Comparison of ENCODE assay signal across 8 cellular contexts in the genomic region with DNA sequence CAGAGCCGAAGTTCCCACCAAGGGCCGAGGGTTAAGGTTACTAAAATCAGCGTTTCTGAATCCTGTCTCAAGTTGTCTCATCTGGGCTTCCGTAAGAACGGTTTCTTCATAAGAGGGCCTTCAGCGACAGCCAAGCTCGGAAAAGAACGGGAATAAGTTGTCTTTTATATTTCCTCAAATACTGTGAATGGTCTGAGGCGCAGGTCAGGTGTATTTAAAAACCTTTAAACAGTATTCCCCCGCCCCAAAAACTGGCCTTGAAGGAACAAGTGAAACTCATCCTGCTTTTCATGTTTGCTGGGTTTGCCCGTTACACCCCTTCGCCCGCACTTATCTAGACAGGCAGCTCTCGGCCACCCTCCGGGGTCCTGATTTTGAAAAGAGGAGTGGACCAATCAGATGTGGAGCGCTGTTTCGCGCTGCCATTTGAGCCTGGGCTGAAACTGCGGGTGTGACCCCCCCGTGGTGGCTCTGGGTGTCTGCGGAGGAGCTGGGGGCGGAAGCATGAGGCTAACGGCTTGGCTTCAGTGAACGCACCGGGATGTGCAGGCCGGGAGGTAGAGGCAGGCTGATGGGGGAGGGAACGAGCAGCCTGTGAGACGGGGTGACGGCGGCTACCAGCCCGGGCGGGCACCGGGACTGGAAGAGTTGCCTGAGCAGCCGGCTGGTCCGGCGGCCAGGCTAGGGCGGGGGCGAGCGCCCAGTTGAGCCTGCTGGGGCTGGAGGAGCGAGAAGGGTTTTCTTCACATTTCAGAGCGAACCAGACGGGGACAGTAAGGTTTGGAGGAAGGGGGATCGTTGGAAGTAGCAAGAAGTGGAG. TPM values are rescaled to one million over a fixed set of nuclear protein-coding genes. Genes with fewer than 3 reads are reported as not detected.
A peak's percentile ranks its signal among the peaks of the same experiment; 100 is the strongest.
DNase-seq lines count a peak whose midpoint lies in the region; ATAC-seq and TF ChIP-seq lines count a peak whose summit lies in the region.
"Not testable (repeated sequence)": the region's sequence is repeated elsewhere in the genome, so short reads cannot be mapped to it uniquely, and the experiment has no call there.

A gene with protein sequence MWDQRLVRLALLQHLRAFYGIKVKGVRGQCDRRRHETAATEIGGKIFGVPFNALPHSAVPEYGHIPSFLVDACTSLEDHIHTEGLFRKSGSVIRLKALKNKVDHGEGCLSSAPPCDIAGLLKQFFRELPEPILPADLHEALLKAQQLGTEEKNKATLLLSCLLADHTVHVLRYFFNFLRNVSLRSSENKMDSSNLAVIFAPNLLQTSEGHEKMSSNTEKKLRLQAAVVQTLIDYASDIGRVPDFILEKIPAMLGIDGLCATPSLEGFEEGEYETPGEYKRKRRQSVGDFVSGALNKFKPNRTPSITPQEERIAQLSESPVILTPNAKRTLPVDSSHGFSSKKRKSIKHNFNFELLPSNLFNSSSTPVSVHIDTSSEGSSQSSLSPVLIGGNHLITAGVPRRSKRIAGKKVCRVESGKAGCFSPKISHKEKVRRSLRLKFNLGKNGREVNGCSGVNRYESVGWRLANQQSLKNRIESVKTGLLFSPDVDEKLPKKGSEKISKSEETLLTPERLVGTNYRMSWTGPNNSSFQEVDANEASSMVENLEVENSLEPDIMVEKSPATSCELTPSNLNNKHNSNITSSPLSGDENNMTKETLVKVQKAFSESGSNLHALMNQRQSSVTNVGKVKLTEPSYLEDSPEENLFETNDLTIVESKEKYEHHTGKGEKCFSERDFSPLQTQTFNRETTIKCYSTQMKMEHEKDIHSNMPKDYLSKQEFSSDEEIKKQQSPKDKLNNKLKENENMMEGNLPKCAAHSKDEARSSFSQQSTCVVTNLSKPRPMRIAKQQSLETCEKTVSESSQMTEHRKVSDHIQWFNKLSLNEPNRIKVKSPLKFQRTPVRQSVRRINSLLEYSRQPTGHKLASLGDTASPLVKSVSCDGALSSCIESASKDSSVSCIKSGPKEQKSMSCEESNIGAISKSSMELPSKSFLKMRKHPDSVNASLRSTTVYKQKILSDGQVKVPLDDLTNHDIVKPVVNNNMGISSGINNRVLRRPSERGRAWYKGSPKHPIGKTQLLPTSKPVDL (plus strand): TSS at position 454 of the 820 bp plus-strand sequence. CDS start 708 bp downstream, outside the sequence.

- H4K20me1 ChIP-seq in osteoblast (ENCODE audit: insufficient read depth, low read length), result not testable (repeated sequence)

- not testable (repeated sequence) for H3K27me3 ChIP-seq in left ventricle myocardium inferior (ENCODE audit: low read depth); osteoblast (ENCODE audit: insufficient read depth, low read length)

- peak within 1 kb of the TSS; percentile 92 for H3K27ac Mint-ChIP-seq in activated B cell treated with CpG ODN at 0.5 μM for 24 hours
- H3K27ac Mint-ChIP-seq in brain, result peak within 1 kb of the TSS; percentile 97 to 99 (median 98)
- H3K27ac Mint-ChIP-seq in stimulated activated naive B cell treated with anti-CD40 and anti-IgM and Interleukin-4, amounts not matched to agents 10 μg/mL and 1 μg/mL and 100 μg/mL, for 72 hours, result peak within 1 kb of the TSS; percentile 89

- CTCF ChIA-PET in activated B cell treated with CpG ODN at 0.5 μM for 24 hours (lab: Charles Lee), result not testable (repeated sequence)

- intact Hi-C loops in activated B cell treated with CpG ODN at 0.5 μM for 24 hours (cut with micrococcal nuclease); left ventricle myocardium inferior (cut with micrococcal nuclease): not testable (repeated sequence)

- H3K4me3 ChIP-seq in left ventricle myocardium inferior (peak within 1 kb of the TSS; percentile 71), osteoblast (ENCODE audit: insufficient read depth, low read length) (peak within 1 kb of the TSS; percentile 78)

- TF ChIP-seq CTCF in activated B cell treated with CpG ODN at 0.5 μM for 24 hours (IDR thresholded peaks at IDR 0.05); brain (conservative IDR thresholded peaks at IDR 0.05); left ventricle myocardium inferior (IDR thresholded peaks at IDR 0.05; ENCODE audit: borderline replicate concordance); osteoblast (IDR thresholded peaks at IDR 0.05; ENCODE audit: extremely low read depth, low read depth, low read length): not testable (repeated sequence)

- H3K4me1 ChIP-seq in left ventricle myocardium inferior, result peaks cover 19% of the 10 kb centered on the region
- H3K4me1 ChIP-seq in osteoblast (ENCODE audit: insufficient read depth, low read length), result not testable (repeated sequence)

- H3K27me3 Mint-ChIP-seq in activated B cell treated with CpG ODN at 0.5 μM for 24 hours; brain; stimulated activated naive B cell treated with anti-CD40 and anti-IgM and Interleukin-4, amounts not matched to agents 10 μg/mL and 1 μg/mL and 100 μg/mL, for 72 hours: not testable (repeated sequence)

- ATAC-seq in GM21529 (IDR thresholded peaks at IDR 0.05; ENCODE audit: unreplicated experiment), result peak; percentile 77
- peak; percentile 90 for ATAC-seq in activated B cell treated with CpG ODN at 0.5 μM for 24 hours (ENCODE audit: low read depth)
- ATAC-seq in stimulated activated naive B cell treated with anti-CD40 and anti-IgM and Interleukin-4, amounts not matched to agents 10 μg/mL and 1 μg/mL and 100 μg/mL, for 72 hours (replicated peaks), result peak; percentile 86 to 88

- H3K9me3 Mint-ChIP-seq in activated B cell treated with CpG ODN at 0.5 μM for 24 hours; brain; stimulated activated naive B cell treated with anti-CD40 and anti-IgM and Interleukin-4, amounts not matched to agents 10 μg/mL and 1 μg/mL and 100 μg/mL, for 72 hours: not testable (repeated sequence)

- H3K36me3 Mint-ChIP-seq in activated B cell treated with CpG ODN at 0.5 μM for 24 hours (ENCODE audit: low read depth); brain; stimulated activated naive B cell treated with anti-CD40 and anti-IgM and Interleukin-4, amounts not matched to agents 10 μg/mL and 1 μg/mL and 100 μg/mL, for 72 hours: not testable (repeated sequence)

- DNase-seq in Daoy (ENCODE audit: low read depth), result peak; percentile 86
- peak; percentile 68 for DNase-seq in HK-2 (ENCODE audit: unreplicated experiment)
- peak; percentile 66 for DNase-seq in activated B cell treated with CpG ODN at 0.5 μM for 24 hours
- DNase-seq in left ventricle myocardium inferior, result peak; percentile 77
- DNase-seq in osteoblast (ENCODE audit: insufficient read length, low spot score, missing footprints), result not testable (repeated sequence)
- peak; percentile 80 for DNase-seq in stimulated activated naive B cell treated with anti-CD40 and anti-IgM and Interleukin-4, amounts not matched to agents 10 μg/mL and 1 μg/mL and 100 μg/mL, for 72 hours

- peak within 1 kb of the TSS; percentile 83 for H2AFZ ChIP-seq in osteoblast (ENCODE audit: low read length)

- not testable (repeated sequence) for H3K9me3 ChIP-seq in left ventricle myocardium inferior (replicated peaks); osteoblast (ENCODE audit: low read depth, low read length)

- H3K36me3 ChIP-seq in left ventricle myocardium inferior; osteoblast (ENCODE audit: insufficient read depth, low read length): not testable (repeated sequence)

- POLR2A ChIA-PET in activated B cell treated with CpG ODN at 0.5 μM for 24 hours (lab: Charles Lee), result interaction anchor here (0.6 kb wide), 1 partner anchor 1718 kb away, joined by 3 read pairs; no protein-coding TSS in a partner anchor

- peak within 1 kb of the TSS; percentile 93 for H3K27ac ChIP-seq in left ventricle myocardium inferior (replicated peaks)
- H3K27ac ChIP-seq in osteoblast (ENCODE audit: low read depth, low read length), result peak within 1 kb of the TSS; percentile 91

- peak within 1 kb of the TSS; percentile 96 for H3K4me3 Mint-ChIP-seq in activated B cell treated with CpG ODN at 0.5 μM for 24 hours
- H3K4me3 Mint-ChIP-seq in brain, result peak within 1 kb of the TSS; percentile 92 to 99 (median 97)
- peak within 1 kb of the TSS; percentile 93 to 94 for H3K4me3 Mint-ChIP-seq in stimulated activated naive B cell treated with anti-CD40 and anti-IgM and Interleukin-4, amounts not matched to agents 10 μg/mL and 1 μg/mL and 100 μg/mL, for 72 hours

- H3K4me2 ChIP-seq in osteoblast (ENCODE audit: insufficient read depth, low read length), result peak within 1 kb of the TSS; percentile 79

- peaks cover 16% of the 10 kb centered on the region for H3K4me1 Mint-ChIP-seq in activated B cell treated with CpG ODN at 0.5 μM for 24 hours
- peaks cover 29% of the 10 kb centered on the region for H3K4me1 Mint-ChIP-seq in brain
- peaks cover 3 to 25% of the 10 kb centered on the region in 2 donors for H3K4me1 Mint-ChIP-seq in stimulated activated naive B cell treated with anti-CD40 and anti-IgM and Interleukin-4, amounts not matched to agents 10 μg/mL and 1 μg/mL and 100 μg/mL, for 72 hours

- H3K79me2 ChIP-seq in osteoblast (ENCODE audit: insufficient read depth, low read length), result peaks cover 39% of the 10 kb centered on the region

RNA-seq across cellular contexts. Expression of the gene that starts here (rescaled TPM):
- total RNA-seq in Daoy (2014; rRNA removed; shearing (Covaris generic)), result 53.3 and 56.7 TPM in 2 replicates
- total RNA-seq in activated B cell treated with CpG ODN at 0.5 μM for 24 hours (5.3 and 7.5 TPM in 2 replicates), left ventricle myocardium inferior (2.5 TPM), osteoblast (7.2 and 8.8 TPM in 2 replicates)
- 9.3 TPM for polyA plus RNA-seq in brain (ENCODE audit: insufficient read depth, low read depth, low replicate concordance)
